In genomic region chr7:129169171-129169643, GRCh38 we compare ENCODE assay signal across 1 cellular context.
TF ChIP-seq lines count a peak whose summit lies in the region.

No MANE protein-coding gene starts in this region.

TF ChIP-seq in K562, 482 proteins besides CTCF, POLR2A, EP300 and RAD21 (continued from another document and continues in another):
- TF ChIP-seq ELK3 (CRISPR knock-in tag; IDR thresholded peaks at IDR 0.05) (no peak), ZNF696 (CRISPR knock-in tag; conservative IDR thresholded peaks at IDR 0.05) (no peak), CC2D1A (IDR thresholded peaks at IDR 0.05) (no peak), ZBTB40 (IDR thresholded peaks at IDR 0.05) (no peak), ZBTB40 (CRISPR knock-in tag; IDR thresholded peaks at IDR 0.05) (no peak), ZNF695 (CRISPR knock-in tag; IDR thresholded peaks at IDR 0.05) (no peak), NELFE (IDR thresholded peaks at IDR 0.05; ENCODE audit: insufficient read depth, insufficient read length) (no peak), MAX (CRISPR knock-in tag; IDR thresholded peaks at IDR 0.05) (no peak), ZFP91 (CRISPR knock-in tag; IDR thresholded peaks at IDR 0.05) (no peak), HDAC1 (IDR thresholded peaks at IDR 0.05) (no peak), KLF13 (tag; IDR thresholded peaks at IDR 0.05; ENCODE audit: borderline replicate concordance, low read depth) (no peak), ETV1 (tag; conservative IDR thresholded peaks at IDR 0.05; ENCODE audit: low read depth) (no peak), MTF1 (CRISPR knock-in tag; IDR thresholded peaks at IDR 0.05; ENCODE audit: borderline replicate concordance) (no peak), RBM39 (optimal IDR thresholded peaks at IDR 0.05; ENCODE audit: low read depth, low read length) (no peak), MXI1 (IDR thresholded peaks at IDR 0.05; ENCODE audit: low read depth, low read length) (no peak), NR2C2 (CRISPR knock-in tag; IDR thresholded peaks at IDR 0.05) (no peak), NR2C2 (tag; IDR thresholded peaks at IDR 0.05) (no peak), ATF2 (CRISPR knock-in tag; IDR thresholded peaks at IDR 0.05) (no peak), TCF7L2 (IDR thresholded peaks at IDR 0.05; ENCODE audit: low read depth, low read length) (no peak), ELF4 (CRISPR knock-in tag; IDR thresholded peaks at IDR 0.05) (no peak), HDAC2 (IDR thresholded peaks at IDR 0.05) (no peak), EP400 (IDR thresholded peaks at IDR 0.05) (no peak), FOXK1 (CRISPR knock-in tag; IDR thresholded peaks at IDR 0.05; ENCODE audit: borderline replicate concordance) (no peak), ZFP1 (CRISPR knock-in tag; IDR thresholded peaks at IDR 0.05) (no peak), VEZF1 (CRISPR knock-in tag; IDR thresholded peaks at IDR 0.05) (peak; percentile 50; the same call in 1 of the 2 replicates), ZNF668 (CRISPR knock-in tag; IDR thresholded peaks at IDR 0.05) (no peak), KDM4B (IDR thresholded peaks at IDR 0.05; ENCODE audit: borderline replicate concordance in 2 of 2, low read depth in 1 of 2) (no peak), DDX20 (tag; IDR thresholded peaks at IDR 0.05; ENCODE audit: low read depth) (no peak), PTRF (tag; IDR thresholded peaks at IDR 0.05) (no peak), SMAD4 (CRISPR knock-in tag; conservative IDR thresholded peaks at IDR 0.05) (peak; percentile 70), ADNP (tag; IDR thresholded peaks at IDR 0.05) (no peak), UBTF (IDR thresholded peaks at IDR 0.05; ENCODE audit: borderline replicate concordance in 1 of 2, low read depth in 2 of 2, low read length in 2 of 2) (peak; percentile 36 to 66; a peak in 2 of 4 replicates), ZNF311 (CRISPR knock-in tag; IDR thresholded peaks at IDR 0.05) (no peak), L3MBTL2 (IDR thresholded peaks at IDR 0.05) (peak; percentile 90), ARHGAP35 (IDR thresholded peaks at IDR 0.05; ENCODE audit: partially characterized antibody) (no peak), MEF2A (IDR thresholded peaks at IDR 0.05; ENCODE audit: control insufficient read depth, low read depth, low read length) (no peak)
